In the genomic region with DNA sequence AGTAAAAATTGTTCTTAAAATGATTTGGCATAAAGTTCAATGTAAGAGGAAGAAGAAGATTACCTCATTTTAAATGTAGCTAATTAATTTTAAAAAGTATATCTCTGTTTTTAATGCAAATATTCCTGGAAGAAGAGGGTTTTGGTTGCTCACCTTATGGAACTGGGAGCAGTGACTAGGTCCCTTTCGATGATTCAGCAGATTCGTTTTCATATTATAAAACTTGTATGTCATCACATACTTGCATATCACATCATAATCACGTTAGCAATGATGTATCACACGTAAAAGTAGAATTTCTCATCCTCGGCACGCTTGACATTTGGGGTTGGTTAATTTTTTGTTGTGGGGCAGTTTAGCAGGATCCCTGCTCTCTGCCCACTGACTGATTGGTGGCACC, we compare ENCODE assay signal across 26 cellular contexts.
"Had no signal": no experiment of that assay in that cellular context is flagged by ENCODE, and none has a peak within 500 bp of the region (broad histone marks: within the 10 kb centered on the region; RNA-seq: fewer than 3 reads in every experiment).

No MANE protein-coding gene starts in this region.

- H3K4me1 Mint-ChIP-seq: nephron progenitor cell had no signal

- DNase-seq: effector CD4-positive, alpha-beta T cell; endodermal cell; foreskin melanocyte; head of caudate nucleus; kidney; left cardiac atrium; left ventricle myocardium inferior; lower lobe of right lung; mesenchymal stem cell; midbrain; nephron progenitor cell; psoas muscle; retina; spleen; stimulated activated CD4-positive, alpha-beta T cell treated with anti-CD3 and anti-CD28 coated beads, Interleukin-15, amount 100 ng/mL, for 24 hours; stimulated activated CD4-positive, alpha-beta T cell treated with anti-CD3 and anti-CD28 coated beads, Interleukin-1b, Interleukin-23, amount 100 ng/mL, for 48 hours; stimulated activated CD4-positive, alpha-beta T cell treated with anti-CD3 and anti-CD28 coated beads, Interleukin-4, amount 100 ng/mL, for 24 hours; testis; upper lobe of right lung had no signal

- H3K79me2 ChIP-seq: parathyroid adenoma had no signal

- H3K9me3 Mint-ChIP-seq: endodermal cell; nephron progenitor cell; stimulated activated memory B cell treated with anti-CD40 and anti-IgM and Interleukin-4, amounts not matched to agents 10 μg/mL and 1 μg/mL and 100 μg/mL, for 72 hours; stimulated activated naive CD8-positive, alpha-beta T cell treated with anti-CD3 and anti-CD28 coated beads, Interleukin-15, Interleukin-2, amounts not matched to agents 100 ng/mL and 50 ng/mL, for 24 hours had no signal

- H2AFZ ChIP-seq: hepatocyte, parathyroid adenoma had no signal

- H3K36me3 ChIP-seq: vagina had no signal

- H3K9ac ChIP-seq: parathyroid adenoma had no signal

- H3K9me3 ChIP-seq: left ventricle myocardium inferior, lower lobe of right lung, psoas muscle, spleen, testis, tibial nerve, upper lobe of right lung, vagina had no signal

- H3K4me3 ChIP-seq: hepatocyte, left ventricle myocardium inferior, lower lobe of right lung, psoas muscle, spleen, testis, tibial nerve, upper lobe of right lung, vagina had no signal

- H3K27ac Mint-ChIP-seq: endodermal cell; nephron progenitor cell; stimulated activated memory B cell treated with anti-CD40 and anti-IgM and Interleukin-4, amounts not matched to agents 10 μg/mL and 1 μg/mL and 100 μg/mL, for 72 hours; stimulated activated naive CD8-positive, alpha-beta T cell treated with anti-CD3 and anti-CD28 coated beads, Interleukin-15, Interleukin-2, amounts not matched to agents 100 ng/mL and 50 ng/mL, for 24 hours had no signal

- ATAC-seq: left cardiac atrium; lower lobe of right lung; psoas muscle; sciatic nerve; stimulated activated memory B cell treated with anti-CD40 and anti-IgM and Interleukin-4, amounts not matched to agents 10 μg/mL and 1 μg/mL and 100 μg/mL, for 72 hours; upper lobe of right lung had no signal

- H3K4me3 Mint-ChIP-seq: endodermal cell; nephron progenitor cell; stimulated activated memory B cell treated with anti-CD40 and anti-IgM and Interleukin-4, amounts not matched to agents 10 μg/mL and 1 μg/mL and 100 μg/mL, for 72 hours; stimulated activated naive CD8-positive, alpha-beta T cell treated with anti-CD3 and anti-CD28 coated beads, Interleukin-15, Interleukin-2, amounts not matched to agents 100 ng/mL and 50 ng/mL, for 24 hours had no signal

- H3K27ac ChIP-seq: hepatocyte, left ventricle myocardium inferior, lower lobe of right lung, parathyroid adenoma, psoas muscle, spleen, testis, tibial nerve, upper lobe of right lung, vagina had no signal

- H3K27me3 ChIP-seq: hepatocyte, spleen, testis, tibial nerve, upper lobe of right lung, vagina had no signal

- H3K4me1 ChIP-seq: left ventricle myocardium inferior, lower lobe of right lung, psoas muscle, testis, tibial nerve, vagina had no signal

- H3K4me2 ChIP-seq: hepatocyte had no signal

- H3K27me3 Mint-ChIP-seq: stimulated activated memory B cell treated with anti-CD40 and anti-IgM and Interleukin-4, amounts not matched to agents 10 μg/mL and 1 μg/mL and 100 μg/mL, for 72 hours; stimulated activated naive CD8-positive, alpha-beta T cell treated with anti-CD3 and anti-CD28 coated beads, Interleukin-15, Interleukin-2, amounts not matched to agents 100 ng/mL and 50 ng/mL, for 24 hours had no signal
